ENCODE assay signal across 8 cellular contexts in the genomic region with DNA sequence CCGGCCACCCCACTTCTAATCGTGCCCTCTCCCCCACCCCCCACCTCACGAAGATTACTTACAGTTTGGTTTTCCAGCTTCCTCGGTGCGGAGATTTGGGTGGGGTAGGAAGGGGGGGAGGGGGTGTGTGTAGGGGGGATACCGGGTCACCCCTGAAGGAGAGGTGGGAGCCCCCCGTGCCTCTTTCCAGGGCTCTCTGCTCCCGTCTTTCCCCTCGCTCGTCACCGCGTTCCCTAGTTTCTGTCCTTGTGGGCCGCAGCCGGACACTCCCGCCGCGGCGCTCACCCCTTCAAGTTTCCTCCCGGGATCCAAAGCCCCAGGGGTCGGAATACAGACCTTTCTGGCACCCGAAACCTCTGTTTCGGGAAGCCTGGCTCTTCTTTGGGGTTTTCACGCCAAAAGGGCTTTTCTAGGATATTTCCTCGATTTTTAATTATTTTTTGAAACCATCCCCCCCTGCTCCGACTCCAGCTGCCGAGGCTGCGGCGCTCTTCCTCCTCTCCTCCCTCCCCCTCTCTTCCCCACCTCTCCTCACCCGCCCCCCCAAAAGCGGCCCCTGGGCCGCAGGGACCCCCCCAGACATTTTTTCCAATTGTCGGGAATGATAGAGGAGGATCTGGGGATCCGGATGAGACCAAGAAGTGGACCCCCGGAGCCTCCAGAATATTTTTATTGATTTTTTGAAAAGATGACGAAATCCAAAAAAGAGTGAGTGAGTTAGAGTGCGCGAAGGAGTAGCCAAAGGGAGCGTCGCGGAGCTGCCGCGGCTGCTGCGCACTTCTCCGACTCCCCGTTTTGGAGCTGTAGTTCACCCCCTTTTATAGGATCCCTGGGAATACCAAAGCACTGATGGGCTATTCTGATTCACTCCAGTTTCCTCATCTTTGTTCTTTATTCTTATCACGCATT. TPM values are rescaled to one million over a fixed set of nuclear protein-coding genes. Genes with fewer than 3 reads are reported as not detected.
DNase-seq lines count a peak whose midpoint lies in the region; ATAC-seq, FAIRE-seq and TF ChIP-seq lines count a peak whose summit lies in the region.

No MANE protein-coding gene starts in this region.

- H2BK5ac ChIP-seq in mesendoderm (ENCODE audit: low read length), result peak overlapping the region; percentile 76

- H3K79me1 ChIP-seq in mesendoderm (ENCODE audit: low read length), result peaks cover 17% of the 10 kb centered on the region

- peaks cover 59% of the 10 kb centered on the region for H3K79me2 ChIP-seq in mesendoderm (ENCODE audit: control insufficient read depth, insufficient read depth, low read length)

- peak overlapping the region; percentile 91 for H3K9ac ChIP-seq in mesendoderm (ENCODE audit: low read length)

- ATAC-seq in heart left ventricle (no peak), GM21737 (IDR thresholded peaks at IDR 0.05; ENCODE audit: unreplicated experiment) (no peak), esophagus mucosa (no peak)

- no peak for TF ChIP-seq POLR2A in heart left ventricle (IDR thresholded peaks at IDR 0.05)

- H3K4ac ChIP-seq in mesendoderm (ENCODE audit: low read depth, low read length), result peak overlapping the region; percentile 93

- DNase-seq in heart left ventricle (peak in 1 of 5 donors; percentile 44), cardiac septum (ENCODE audit: low spot score) (no peak), bronchial epithelial cell (ENCODE audit: low read depth) (peak; percentile 47), mesendoderm (no peak), NCI-H774 (lab: John Stamatoyannopoulos, UW) (no peak)
- no peak for DNase-seq in activated CD4-positive, alpha-beta T cell treated with anti-CD3 and anti-CD28 coated beads, Interleukin-2, amount 50 U/mL, for 1 hour

- no peak overlapping the region for H2AK5ac ChIP-seq in mesendoderm (ENCODE audit: low read length)

- peak overlapping the region; percentile 66 for H3K4me2 ChIP-seq in mesendoderm (ENCODE audit: low read length)

- peaks cover 0 to 40% (median 35%) of the 10 kb centered on the region in 9 donors for H3K36me3 ChIP-seq in heart left ventricle
- H3K36me3 ChIP-seq in bronchial epithelial cell (ENCODE audit: control insufficient read depth, insufficient read depth, low read length), result peaks cover 26% of the 10 kb centered on the region
- H3K36me3 ChIP-seq in mesendoderm (ENCODE audit: control insufficient read depth, insufficient read depth, low read length), result peaks cover 22% of the 10 kb centered on the region

- peaks cover 7 to 79% (median 63%) of the 10 kb centered on the region in 12 donors for H3K4me1 ChIP-seq in heart left ventricle
- H3K4me1 ChIP-seq in mesendoderm (ENCODE audit: control insufficient read depth, low read depth, low read length), result peaks cover 10% of the 10 kb centered on the region

- intact Hi-C loops in heart left ventricle (cut with DNase I), result loop anchor here in 9 of 10 donors (2.0 to 10.0 kb wide), 10 partner anchors 47 to 403 kb away; a partner anchor contains a TSS
- intact Hi-C loops in cardiac septum (cut with DNase I), result loop anchor here (5.0 kb wide), 1 partner anchor 47 kb away; a partner anchor contains a TSS

- no peaks in the 10 kb centered on the region for H3K9me3 ChIP-seq in heart left ventricle

- no peak for FAIRE-seq in bronchial epithelial cell (lab: Jason Lieb, UNC)

- H4K8ac ChIP-seq in mesendoderm (ENCODE audit: low read depth, low read length), result peak overlapping the region; percentile 66

- WGBS in heart left ventricle, 4 donors, result 5 to 9% (median 7%) methylated on average over 45 to 46 of the region's 46 CpGs
- no CpG with 5 or more reads among the region's 46 CpGs for WGBS in mesendoderm (ENCODE audit: extremely low coverage, insufficient coverage, low lambda C conversion rate)

- peak overlapping the region; percentile 96 for H3K56ac ChIP-seq in mesendoderm (ENCODE audit: low read length)

- H3K27ac ChIP-seq in heart left ventricle (peak overlapping the region; percentile 88 to 98 (median 94)), mesendoderm (ENCODE audit: low read depth, low read length) (peak overlapping the region; percentile 60)

- peaks cover 0 to 23% (median under 1%) of the 10 kb centered on the region in 9 donors for H3K27me3 ChIP-seq in heart left ventricle
- peaks cover 10% of the 10 kb centered on the region for H3K27me3 ChIP-seq in bronchial epithelial cell (ENCODE audit: control insufficient read depth, insufficient read depth, low read length)
- H3K27me3 ChIP-seq in mesendoderm (ENCODE audit: insufficient read depth, low read length, poor library complexity), result no peaks in the 10 kb centered on the region

- peak overlapping the region; percentile 68 for H3K18ac ChIP-seq in mesendoderm (ENCODE audit: low read length)

- H2BK120ac ChIP-seq in mesendoderm (ENCODE audit: low read depth, low read length), result peak overlapping the region; percentile 74

- peak overlapping the region; percentile 55 to 96 (median 88) for H3K4me3 ChIP-seq in heart left ventricle
- H3K4me3 ChIP-seq in bronchial epithelial cell (ENCODE audit: low read depth, low read length), result peak overlapping the region; percentile 95
- H3K4me3 ChIP-seq in mesendoderm (ENCODE audit: low read length), result peak overlapping the region; percentile 94

- no peak overlapping the region for H3K23ac ChIP-seq in mesendoderm (ENCODE audit: low read length)

- H4K5ac ChIP-seq in mesendoderm (ENCODE audit: low read length), result no peak overlapping the region

- no peak overlapping the region for H2BK15ac ChIP-seq in mesendoderm (replicated peaks; ENCODE audit: low read depth)

- TF ChIP-seq CTCF in heart left ventricle (IDR thresholded peaks at IDR 0.05), result no peak
- TF ChIP-seq CTCF in bronchial epithelial cell (IDR thresholded peaks at IDR 0.05; ENCODE audit: insufficient read depth, low read length, severe bottlenecking), result no peak

RNA-seq across cellular contexts. Expression of a gene that starts 1.7 kb away (rescaled TPM):
- total RNA-seq in heart left ventricle (100 to 1,000 TPM; 157 to 620 (median 219) TPM), cardiac septum (478 TPM), bronchial epithelial cell (115 and 123 TPM in 2 replicates), esophagus mucosa (48.9 TPM)
- 10 to 100 TPM; 48.0 to 49.4 TPM for polyA plus RNA-seq in heart left ventricle
- polyA plus RNA-seq in mesendoderm (2013, experiment 1 of 2), result 117 TPM
- 108 TPM for polyA plus RNA-seq in mesendoderm (2013, experiment 2 of 2)

RNA-seq across cellular contexts. Expression of a gene that starts 45.8 kb away (rescaled TPM):
- total RNA-seq in heart left ventricle (10 to 100 TPM in 6 of 9 donors, 1 to 10 TPM in 3; 6.4 to 16.4 (median 14.0) TPM), cardiac septum (13.0 TPM), bronchial epithelial cell (10.0 and 11.8 TPM in 2 replicates), esophagus mucosa (6.1 TPM)
- 10 to 100 TPM in 1 of 2 donors, 1 to 10 TPM in 1; 3.6 to 10.2 TPM for polyA plus RNA-seq in heart left ventricle
- 13.7 TPM for polyA plus RNA-seq in mesendoderm (2013, experiment 1 of 2)
- 13.9 TPM for polyA plus RNA-seq in mesendoderm (2013, experiment 2 of 2)
